In genomic region chrX:40784516-40785151, GRCh38 we compare ENCODE assay signal across 1 cellular context.
TF ChIP-seq lines count a peak whose summit lies in the region.

No MANE protein-coding gene starts in this region.

TF ChIP-seq in HepG2, 621 proteins besides CTCF, POLR2A, EP300 and RAD21 (continued from another document and continues in another):
- TF ChIP-seq TEAD3 (CRISPR knock-in tag; optimal IDR thresholded peaks at IDR 0.05; ENCODE audit: borderline replicate concordance) (peak; percentile 25), ZNF644 (CRISPR knock-in tag; IDR thresholded peaks at IDR 0.05; ENCODE audit: low read depth) (peak; percentile 40; the same call in 1 of the 2 replicates), NCOA2 (CRISPR knock-in tag; IDR thresholded peaks at IDR 0.05) (no peak), CEBPG (CRISPR knock-in tag; IDR thresholded peaks at IDR 0.05) (0 out of 2 replicates have a peak, but pooled peaks have one; percentile 36), KDM5A (IDR thresholded peaks at IDR 0.05; ENCODE audit: borderline replicate concordance, low read length) (no peak), HNRNPH1 (optimal IDR thresholded peaks at IDR 0.05; ENCODE audit: low read depth, low read length) (no peak), ZNF484 (CRISPR knock-in tag; IDR thresholded peaks at IDR 0.05; ENCODE audit: borderline replicate concordance, low read depth) (no peak), DDIT3 (CRISPR knock-in tag; IDR thresholded peaks at IDR 0.05) (no peak), TBX2 (CRISPR knock-in tag; IDR thresholded peaks at IDR 0.05; ENCODE audit: borderline replicate concordance) (no peak), SRSF9 (IDR thresholded peaks at IDR 0.05; ENCODE audit: borderline replicate concordance, insufficient read depth, low read depth, low read length, poor library complexity, severe bottlenecking) (no peak), DPF2 (CRISPR knock-in tag; IDR thresholded peaks at IDR 0.05; ENCODE audit: borderline replicate concordance, low read depth) (0 out of 2 replicates have a peak, but pooled peaks have one; percentile 49), FOXP4 (CRISPR knock-in tag; IDR thresholded peaks at IDR 0.05) (peak; percentile 46), FOSL2 (CRISPR knock-in tag; IDR thresholded peaks at IDR 0.05) (peak; percentile 76), AHDC1 (CRISPR knock-in tag; IDR thresholded peaks at IDR 0.05; ENCODE audit: borderline replicate concordance) (peak; percentile 48; the same call in 1 of the 2 replicates), ARID5B (CRISPR knock-in tag; IDR thresholded peaks at IDR 0.05) (peak; percentile 58), ZNF576 (CRISPR knock-in tag; IDR thresholded peaks at IDR 0.05) (no peak), ZBTB33 (CRISPR knock-in tag; IDR thresholded peaks at IDR 0.05) (no peak), KAT8 (CRISPR knock-in tag; IDR thresholded peaks at IDR 0.05) (0 out of 2 replicates have a peak, but pooled peaks have one; percentile 19), HNF4A (CRISPR knock-in tag; IDR thresholded peaks at IDR 0.05) (peak; percentile 33; the same call in 1 of the 2 replicates), GATAD2A (CRISPR knock-in tag; IDR thresholded peaks at IDR 0.05) (peak; percentile 52), IKZF4 (CRISPR knock-in tag; IDR thresholded peaks at IDR 0.05; ENCODE audit: borderline replicate concordance, low read depth, not compliant biosample characterization) (no peak), ZBTB20 (CRISPR knock-in tag; IDR thresholded peaks at IDR 0.05; ENCODE audit: borderline replicate concordance, low read depth) (peak; percentile 78; the same call in 1 of the 2 replicates), RXRB (CRISPR knock-in tag; IDR thresholded peaks at IDR 0.05; ENCODE audit: borderline replicate concordance) (0 out of 2 replicates have a peak, but pooled peaks have one; percentile 28), TFAP4 (IDR thresholded peaks at IDR 0.05; ENCODE audit: borderline replicate concordance, low read depth) (peak; percentile 85), FOXO1 (CRISPR knock-in tag; IDR thresholded peaks at IDR 0.05) (peak; percentile 53; the same call in 1 of the 2 replicates), ZNF850 (CRISPR knock-in tag; conservative IDR thresholded peaks at IDR 0.05) (no peak), FOXK1 (CRISPR knock-in tag; IDR thresholded peaks at IDR 0.05; ENCODE audit: borderline replicate concordance, low read depth) (peak; percentile 42; the same call in 1 of the 2 replicates), SAP130 (CRISPR knock-in tag; IDR thresholded peaks at IDR 0.05; ENCODE audit: low read depth) (peak; percentile 59; the same call in 1 of the 2 replicates), SALL1 (CRISPR knock-in tag; IDR thresholded peaks at IDR 0.05) (0 out of 2 replicates have a peak, but pooled peaks have one; percentile 11), ZNF354B (CRISPR knock-in tag; IDR thresholded peaks at IDR 0.05) (no peak), NR2C2 (CRISPR knock-in tag; IDR thresholded peaks at IDR 0.05; ENCODE audit: borderline replicate concordance) (no peak), ZNF12 (CRISPR knock-in tag; IDR thresholded peaks at IDR 0.05) (no peak), KDM5B (CRISPR knock-in tag; IDR thresholded peaks at IDR 0.05; ENCODE audit: borderline replicate concordance) (no peak), NRL (CRISPR knock-in tag; IDR thresholded peaks at IDR 0.05; ENCODE audit: borderline replicate concordance) (no peak), FOXA3 (CRISPR knock-in tag; IDR thresholded peaks at IDR 0.05) (peak; percentile 80), IRX3 (CRISPR knock-in tag; IDR thresholded peaks at IDR 0.05; ENCODE audit: borderline replicate concordance, low read depth) (no peak), ONECUT2 (CRISPR knock-in tag; IDR thresholded peaks at IDR 0.05) (no peak), POGZ (CRISPR knock-in tag; IDR thresholded peaks at IDR 0.05) (peak; percentile 34; the same call in 1 of the 2 replicates), PAXIP1 (CRISPR knock-in tag; conservative IDR thresholded peaks at IDR 0.05) (peak; percentile 61), THAP11 (CRISPR knock-in tag; IDR thresholded peaks at IDR 0.05) (no peak), CREB3 (CRISPR knock-in tag; IDR thresholded peaks at IDR 0.05) (no peak), CEBPB (IDR thresholded peaks at IDR 0.05; ENCODE audit: borderline replicate concordance, low read depth, low read length) (peak; percentile 32; the same call in 1 of the 2 replicates)
